12 cellular contexts compared by ENCODE assay signal in genomic region chr7:51045319-51046102, GRCh38.
A peak's percentile ranks its signal among the peaks of the same experiment; 100 is the strongest.
DNase-seq lines count a peak whose midpoint lies in the region; FAIRE-seq and TF ChIP-seq lines count a peak whose summit lies in the region.
"Had no signal": no experiment of that assay in that cellular context is flagged by ENCODE, and none has a peak within 500 bp of the region (broad histone marks: within the 10 kb centered on the region; RNA-seq: fewer than 3 reads in every experiment).

No MANE protein-coding gene starts in this region.

- H4K8ac ChIP-seq in mesenchymal stem cell (ENCODE audit: low read length): peak overlapping the region; percentile 29

- peak overlapping the region; percentile 38 to 65 for H2BK12ac ChIP-seq in mesenchymal stem cell (ENCODE audit: low read length in 2 of 2)

- no peak overlapping the region for H2BK120ac ChIP-seq in mesenchymal stem cell (ENCODE audit: low read depth, low read length)

- H3K4me1 Mint-ChIP-seq in activated T-cell treated with anti-CD3 and anti-CD28 coated beads, Interleukin-2, amount 50 U/mL, for 24 hours (ENCODE audit: low read depth): no peaks in the 10 kb centered on the region
- H3K4me1 Mint-ChIP-seq: IgD-negative memory B cell; stimulated activated naive B cell treated with anti-CD40 and anti-IgM and Interleukin-4, amounts not matched to agents 10 μg/mL and 1 μg/mL and 100 μg/mL, for 72 hours had no signal

- TF ChIP-seq CTCF in mammary epithelial cell (conservative IDR thresholded peaks at IDR 0.05 in 1 of 2, IDR thresholded peaks at IDR 0.05 in 1 of 2; ENCODE audit: extremely low read depth in 1 of 2, insufficient read depth in 1 of 2, low read depth in 1 of 2, low read length in 2 of 2): no peak

- no peaks in the 10 kb centered on the region for H3K36me3 Mint-ChIP-seq in activated T-cell treated with anti-CD3 and anti-CD28 coated beads, Interleukin-2, amount 50 U/mL, for 24 hours (ENCODE audit: low read depth)
- H3K36me3 Mint-ChIP-seq: activated CD4-positive, alpha-beta memory T cell treated with anti-CD3 and anti-CD28 coated beads for 36 hours; IgD-negative memory B cell; stimulated activated naive B cell treated with anti-CD40 and anti-IgM and Interleukin-4, amounts not matched to agents 10 μg/mL and 1 μg/mL and 100 μg/mL, for 72 hours had no signal

- H3K4me2 ChIP-seq in mammary epithelial cell (ENCODE audit: insufficient read depth, low read depth, low read length) (no peak overlapping the region), mesenchymal stem cell (ENCODE audit: low read length, poor library complexity, severe bottlenecking) (peak overlapping the region; percentile 1)

- H3K4me3 ChIP-seq in mammary epithelial cell (replicated peaks in 1 of 3; ENCODE audit: insufficient read depth in 1 of 3, low read depth in 2 of 3, low read length in 3 of 3): no peak overlapping the region
- no peak overlapping the region for H3K4me3 ChIP-seq in mesenchymal stem cell (ENCODE audit: insufficient read depth in 1 of 2, low read depth in 1 of 2, low read length in 2 of 2)

- peak overlapping the region in 1 of 2 experiments; percentile 75 for H3K18ac ChIP-seq in mesenchymal stem cell (ENCODE audit: low read depth in 1 of 2, low read length in 2 of 2)

- no peaks in the 10 kb centered on the region for H3K4me1 ChIP-seq in mammary epithelial cell (ENCODE audit: insufficient read depth, low read length)
- peaks cover 14% of the 10 kb centered on the region for H3K4me1 ChIP-seq in mesenchymal stem cell (ENCODE audit: control insufficient read depth, insufficient read depth, low read depth, low read length)

- FAIRE-seq in HTR-8/SVneo (lab: Jason Lieb, UNC): no peak

- peak overlapping the region in 1 of 2 experiments; percentile 53 for H3K14ac ChIP-seq in mesenchymal stem cell (ENCODE audit: low read length in 2 of 2)

- H3K9me3 ChIP-seq in mammary epithelial cell (replicated peaks; ENCODE audit: insufficient read depth, low read length): no peaks in the 10 kb centered on the region
- H3K9me3 ChIP-seq in mesenchymal stem cell (ENCODE audit: control insufficient read depth, low read length): no peaks in the 10 kb centered on the region

- H3K9me3 Mint-ChIP-seq in activated T-cell treated with anti-CD3 and anti-CD28 coated beads, Interleukin-2, amount 50 U/mL, for 24 hours: no peaks in the 10 kb centered on the region
- H3K9me3 Mint-ChIP-seq: activated CD4-positive, alpha-beta memory T cell treated with anti-CD3 and anti-CD28 coated beads for 36 hours; CD4-positive, alpha-beta T cell; IgD-negative memory B cell; stimulated activated naive B cell treated with anti-CD40 and anti-IgM and Interleukin-4, amounts not matched to agents 10 μg/mL and 1 μg/mL and 100 μg/mL, for 72 hours had no signal

- peak; percentile 45 for DNase-seq in AG08396 (ENCODE audit: low spot score)
- peak; percentile 15 for DNase-seq in HTR-8/SVneo (ENCODE audit: insufficient read length, low spot score)
- peak; percentile 60 for DNase-seq in mammary epithelial cell
- peak; percentile 71 for DNase-seq in mesenchymal stem cell
- no peak for DNase-seq in cortex of kidney (lab: John Stamatoyannopoulos, UW)
- no peak for DNase-seq in activated T-cell treated with anti-CD3 and anti-CD28 coated beads, Interleukin-2, amount 50 U/mL, for 24 hours
- no peak for DNase-seq in T-helper 9 cell
- no peak for DNase-seq in COLO668 (lab: John Stamatoyannopoulos, UW; ENCODE audit: unreplicated experiment)
- DNase-seq: activated CD4-positive, alpha-beta memory T cell treated with anti-CD3 and anti-CD28 coated beads for 36 hours; CD4-positive, alpha-beta T cell; stimulated activated naive B cell treated with anti-CD40 and anti-IgM and Interleukin-4, amounts not matched to agents 10 μg/mL and 1 μg/mL and 100 μg/mL, for 72 hours had no signal

- H3K27ac Mint-ChIP-seq in activated T-cell treated with anti-CD3 and anti-CD28 coated beads, Interleukin-2, amount 50 U/mL, for 24 hours: no peak overlapping the region
- H3K27ac Mint-ChIP-seq: activated CD4-positive, alpha-beta memory T cell treated with anti-CD3 and anti-CD28 coated beads for 36 hours; CD4-positive, alpha-beta T cell; IgD-negative memory B cell; stimulated activated naive B cell treated with anti-CD40 and anti-IgM and Interleukin-4, amounts not matched to agents 10 μg/mL and 1 μg/mL and 100 μg/mL, for 72 hours had no signal

- H3K36me3 ChIP-seq in mammary epithelial cell (ENCODE audit: insufficient read depth, low read length) (no peaks in the 10 kb centered on the region), mesenchymal stem cell (ENCODE audit: control insufficient read depth in 1 of 2, insufficient read depth in 2 of 2, low read depth in 1 of 2, low read length in 2 of 2) (no peaks in the 10 kb centered on the region)

- peaks cover 11% of the 10 kb centered on the region for H3K27me3 ChIP-seq in mammary epithelial cell (ENCODE audit: insufficient read depth, low read length)
- H3K27me3 ChIP-seq in mesenchymal stem cell (ENCODE audit: control insufficient read depth in 1 of 2, insufficient read depth in 1 of 2, low read length in 2 of 2): peaks cover 3 to 13% of the 10 kb centered on the region in 2 experiments

- peaks cover 4% of the 10 kb centered on the region for H3K27me3 Mint-ChIP-seq in activated T-cell treated with anti-CD3 and anti-CD28 coated beads, Interleukin-2, amount 50 U/mL, for 24 hours
- H3K27me3 Mint-ChIP-seq: activated CD4-positive, alpha-beta memory T cell treated with anti-CD3 and anti-CD28 coated beads for 36 hours; CD4-positive, alpha-beta T cell; IgD-negative memory B cell; stimulated activated naive B cell treated with anti-CD40 and anti-IgM and Interleukin-4, amounts not matched to agents 10 μg/mL and 1 μg/mL and 100 μg/mL, for 72 hours had no signal

- no peak overlapping the region for H3K23ac ChIP-seq in mesenchymal stem cell (ENCODE audit: low read length in 2 of 2)

- no peaks in the 10 kb centered on the region for H3K79me1 ChIP-seq in mesenchymal stem cell (replicated peaks; ENCODE audit: low read length, poor library complexity, severe bottlenecking)

- H2BK5ac ChIP-seq in mesenchymal stem cell (ENCODE audit: low read depth, low read length, poor library complexity, severe bottlenecking): peak overlapping the region; percentile 93

- H3K4me3 Mint-ChIP-seq in activated T-cell treated with anti-CD3 and anti-CD28 coated beads, Interleukin-2, amount 50 U/mL, for 24 hours: no peak overlapping the region
- H3K4me3 Mint-ChIP-seq: activated CD4-positive, alpha-beta memory T cell treated with anti-CD3 and anti-CD28 coated beads for 36 hours; CD4-positive, alpha-beta T cell; IgD-negative memory B cell; stimulated activated naive B cell treated with anti-CD40 and anti-IgM and Interleukin-4, amounts not matched to agents 10 μg/mL and 1 μg/mL and 100 μg/mL, for 72 hours had no signal

- CTCF ChIA-PET in mammary epithelial cell (lab: Charles Lee; ENCODE audit: low non-redundant PET): no interaction called here

- H3K9ac ChIP-seq in mammary epithelial cell (ENCODE audit: insufficient read depth, low read length) (no peak overlapping the region), mesenchymal stem cell (ENCODE audit: low read length) (no peak overlapping the region)

- BruUV-seq in mammary epithelial cell (replicated peaks; lab: Mats Ljungman, UMichigan): no TSS peak

- H2BK15ac ChIP-seq in mesenchymal stem cell (ENCODE audit: low read depth, poor library complexity, severe bottlenecking): no peak overlapping the region

- H3K27ac ChIP-seq in mammary epithelial cell (ENCODE audit: insufficient read depth, low read depth, low read length) (no peak overlapping the region), mesenchymal stem cell (ENCODE audit: low read length, poor library complexity, severe bottlenecking) (peak overlapping the region; percentile 81)

- peak overlapping the region in 1 of 2 experiments; percentile 52 for H3K4ac ChIP-seq in mesenchymal stem cell (ENCODE audit: low read depth in 1 of 2, low read length in 2 of 2)

- no peaks in the 10 kb centered on the region for H3K79me2 ChIP-seq in mammary epithelial cell (ENCODE audit: insufficient read depth, low read length)

- H2AFZ ChIP-seq in mammary epithelial cell (ENCODE audit: low read depth, low read length) (no peak overlapping the region), mesenchymal stem cell (ENCODE audit: low read depth, low read length) (no peak overlapping the region)

- H4K20me1 ChIP-seq in mammary epithelial cell (ENCODE audit: insufficient read depth, low read length): no peaks in the 10 kb centered on the region

- in situ Hi-C loops in mammary epithelial cell (cut with MboI; ENCODE audit: low sequenced_read_pairs in 2 of 2): no loop called here

- 83% methylated on average over 11 of the region's 14 CpGs for WGBS in mammary epithelial cell (ENCODE audit: low coverage, missing lambda C conversion rate)
- WGBS in mesenchymal stem cell: 44% methylated on average over 13 of the region's 14 CpGs

- peak overlapping the region; percentile 89 for H2AK5ac ChIP-seq in mesenchymal stem cell (ENCODE audit: low read length, severe bottlenecking)

- dilution Hi-C loops in mammary epithelial cell (cut with HindIII; ENCODE audit: low sequenced_read_pairs): no loop called here

- H4K91ac ChIP-seq in mesenchymal stem cell (ENCODE audit: low read length): peak overlapping the region; percentile 5

- intact Hi-C loops in mammary epithelial cell (cut with micrococcal nuclease): no loop called here

Comparison
In these comparisons a context has a peak if more than half of its experiments do, and no peak if none do; other contexts are left out.
1. DNase-seq: peak in AG08396 (single experiment), HTR-8/SVneo (single experiment), mammary epithelial cell (single experiment) and mesenchymal stem cell (single experiment); none in cortex of kidney (single experiment), activated T-cell treated with anti-CD3 and anti-CD28 coated beads, Interleukin-2, amount 50 U/mL, for 24 hours (single experiment), T-helper 9 cell (single experiment) and COLO668 (single experiment).